In the genomic region with DNA sequence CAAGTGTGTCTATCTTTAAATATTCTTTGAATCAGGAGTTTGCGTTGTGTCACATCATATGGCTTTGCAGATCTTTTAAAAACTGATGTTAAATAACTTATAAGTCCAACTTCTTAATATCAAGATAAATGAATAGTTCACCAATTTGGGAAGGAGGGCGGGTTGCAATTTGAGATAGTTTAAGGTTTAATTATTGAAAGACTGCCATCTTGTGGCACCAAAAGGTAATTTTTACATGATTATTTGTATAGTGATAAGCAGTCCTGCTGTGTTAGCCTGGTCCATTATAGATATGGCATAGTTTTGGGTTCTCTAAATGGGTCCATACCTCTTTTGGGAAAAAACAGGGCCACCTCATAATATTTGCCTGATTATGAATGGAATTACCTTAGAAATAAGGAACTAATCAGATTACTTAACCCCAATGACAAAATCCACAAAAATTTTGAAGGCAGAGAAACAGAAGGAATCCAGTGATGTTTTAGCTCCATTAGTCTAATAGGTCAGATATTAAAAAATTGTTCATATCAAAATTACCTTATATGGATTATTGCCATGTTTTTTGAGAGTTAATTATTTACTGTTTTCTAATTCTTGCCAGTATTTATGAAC, we compare ENCODE assay signal across 8 cellular contexts.
DNase-seq lines count a peak whose midpoint lies in the region; ATAC-seq and TF ChIP-seq lines count a peak whose summit lies in the region.

No MANE protein-coding gene starts in this region.

- no peaks in the 10 kb centered on the region for H3K9me3 Mint-ChIP-seq in endothelial cell (ENCODE audit: unreplicated experiment)

- H3K36me3 Mint-ChIP-seq in endothelial cell (ENCODE audit: low read depth, unreplicated experiment), result no peaks in the 10 kb centered on the region

- no peaks in the 10 kb centered on the region for H3K79me2 ChIP-seq in PC-9 (ENCODE audit: low read depth)

- POLR2A ChIA-PET in PC-9 (lab: Charles Lee; ENCODE audit: unreplicated experiment), result interaction anchor here (0.6 to 0.7 kb wide), 2 partner anchors 989 to 1494 kb away, joined by 3 to 5 read pairs; partner anchors contain the start of gene USP24

- no peak overlapping the region for H3K4me3 Mint-ChIP-seq in endothelial cell (ENCODE audit: unreplicated experiment)

- peak; percentile 34 for TF ChIP-seq CTCF in BE2C (IDR thresholded peaks at IDR 0.05; ENCODE audit: low read depth, low read length)
- TF ChIP-seq CTCF in PC-9 (conservative IDR thresholded peaks at IDR 0.05), result peak; percentile 80
- TF ChIP-seq CTCF in endothelial cell (IDR thresholded peaks at IDR 0.05; ENCODE audit: unreplicated experiment), result peak; percentile 77

- ATAC-seq in GM18907 (IDR thresholded peaks at IDR 0.05; ENCODE audit: unreplicated experiment) (peak; percentile 73), HG03342 (IDR thresholded peaks at IDR 0.05; ENCODE audit: unreplicated experiment) (no peak)

- no peaks in the 10 kb centered on the region for H4K20me1 ChIP-seq in PC-9 (ENCODE audit: insufficient read depth)

- H3K27me3 ChIP-seq in BE2C, result no peaks in the 10 kb centered on the region
- H3K27me3 ChIP-seq in PC-9 (ENCODE audit: insufficient read depth, low read depth), result no peaks in the 10 kb centered on the region

- H3F3A ChIP-seq in PC-9 (ENCODE audit: insufficient read depth, low read depth), result 0 out of 2 replicates have a peak, but pooled peaks cover 17% of the 10 kb centered on the region

- DNase-seq in BE2C, result no peak
- DNase-seq in KBM-7, result peak; percentile 66
- peak in 1 of 2 experiments; percentile 49 for DNase-seq in PC-9
- DNase-seq in endothelial cell (ENCODE audit: low spot score), result peak; percentile 10
- DNase-seq in myocyte (ENCODE audit: low read depth), result peak; percentile 72
- DNase-seq in activated CD4-positive, CD25-positive, alpha-beta regulatory T cell treated with anti-CD3 and anti-CD28 coated beads, Interleukin-2, amount 50 U/mL, for 72 hours, result no peak

- in situ Hi-C loops in KBM-7 (cut with MboI; ENCODE audit: low pct_unique_long_range_greater_than_20kb, low sequenced_read_pairs), result no loop called here

- no peaks in the 10 kb centered on the region for H3K4me1 Mint-ChIP-seq in endothelial cell (ENCODE audit: unreplicated experiment)

- no peak overlapping the region for H3K27ac Mint-ChIP-seq in endothelial cell (ENCODE audit: unreplicated experiment)

- BruUV-seq in PC-9 (replicated peaks; lab: Mats Ljungman, UMichigan), result no TSS peak

- CTCF ChIA-PET in PC-9 (lab: Charles Lee), result interaction anchor here (0.7 to 1.9 kb wide), 5 partner anchors 21 to 125 kb away, joined by 3 to 7 read pairs (median 4); partner anchors contain the start of gene PRKAA2

- H2AFZ ChIP-seq in PC-9, result no peak overlapping the region

- no peaks in the 10 kb centered on the region for H3K9me2 ChIP-seq in PC-9 (ENCODE audit: insufficient read depth)

- H3K4me3 ChIP-seq in BE2C (ENCODE audit: low read depth, low read length) (no peak overlapping the region), PC-9 (no peak overlapping the region)

- H3K4me1 ChIP-seq in BE2C (no peaks in the 10 kb centered on the region), PC-9 (replicated peaks; ENCODE audit: insufficient read depth) (peaks cover 17% of the 10 kb centered on the region)

- no peaks in the 10 kb centered on the region for H3K36me3 ChIP-seq in BE2C
- 0 out of 2 replicates have a peak, but pooled peaks cover 8% of the 10 kb centered on the region for H3K36me3 ChIP-seq in PC-9 (ENCODE audit: low read depth)

- no peak overlapping the region for H3K27ac ChIP-seq in PC-9

- no peaks in the 10 kb centered on the region for H3K27me3 Mint-ChIP-seq in endothelial cell (ENCODE audit: unreplicated experiment)

- H3K4me2 ChIP-seq in PC-9, result no peak overlapping the region

- no peaks in the 10 kb centered on the region for H3K9me3 ChIP-seq in BE2C
- no peaks in the 10 kb centered on the region for H3K9me3 ChIP-seq in PC-9 (ENCODE audit: insufficient read depth, low read depth)

- intact Hi-C loops in PC-9 (cut with micrococcal nuclease; ENCODE audit: unreplicated experiment), result loop anchor here (2.0 to 5.0 kb wide), 4 partner anchors 65 to 1567 kb away; partner anchors contain the start of genes PLPP3 and PRKAA2

Comparison
In these comparisons a context has a peak if more than half of its experiments do, and no peak if none do; other contexts are left out.
1. DNase-seq: peak in KBM-7 (single experiment), endothelial cell (single experiment) and myocyte (single experiment); none in BE2C (single experiment) and activated CD4-positive, CD25-positive, alpha-beta regulatory T cell treated with anti-CD3 and anti-CD28 coated beads, Interleukin-2, amount 50 U/mL, for 72 hours (single experiment).
2. Peak in every context shown above with its lines, with median percentiles within 50 percentile points of each other: CTCF ChIP-seq.